ENCODE assay signal across 9 cellular contexts in the genomic region with DNA sequence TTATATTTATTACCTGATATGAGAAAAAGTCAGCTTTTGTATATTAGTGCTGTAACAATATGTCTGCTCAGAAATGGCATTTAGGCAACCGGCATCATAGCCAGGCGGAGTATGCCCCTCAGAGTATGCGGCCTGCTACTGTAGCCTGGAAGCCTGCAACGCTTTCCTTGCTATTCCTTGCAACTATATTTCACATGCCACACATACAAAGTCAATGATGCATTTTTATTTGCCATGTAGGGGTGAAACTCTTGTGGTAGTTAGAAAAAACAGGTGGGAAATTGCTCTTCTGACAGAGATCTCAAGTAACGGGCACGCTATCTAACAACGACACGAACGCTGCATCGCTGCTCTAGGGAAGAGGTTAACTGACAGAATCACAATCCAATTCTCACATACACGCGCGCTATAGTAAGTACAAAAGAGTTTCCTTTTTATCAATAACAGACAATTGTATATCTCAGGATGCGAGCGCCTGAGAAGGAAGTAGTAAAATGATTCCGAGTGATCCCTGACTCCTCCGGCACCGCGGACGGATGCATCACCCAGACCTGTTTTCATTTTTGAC. TPM values are rescaled to one million over a fixed set of nuclear protein-coding genes. Genes with fewer than 3 reads are reported as not detected.
DNase-seq lines count a peak whose midpoint lies in the region; ATAC-seq and TF ChIP-seq lines count a peak whose summit lies in the region.
"Had no signal": no experiment of that assay in that cellular context is flagged by ENCODE, and none has a peak within 500 bp of the region (broad histone marks: within the 10 kb centered on the region; RNA-seq: fewer than 3 reads in every experiment).

No MANE protein-coding gene starts in this region.

- peak; percentile 86 for TF ChIP-seq RAD21 in neural cell (conservative IDR thresholded peaks at IDR 0.05)

- H3K4me3 ChIP-seq in CD4-positive, CD25-positive, alpha-beta regulatory T cell (ENCODE audit: low read depth, low read length), result peak overlapping the region; percentile 37
- H3K4me3 ChIP-seq in HAP-1 (peak overlapping the region; percentile 22), neural cell (ENCODE audit: low read length) (peak overlapping the region; percentile 43)
- peak overlapping the region; percentile 24 for H3K4me3 ChIP-seq in effector memory CD4-positive, alpha-beta T cell (ENCODE audit: insufficient read depth, low read depth, low read length, poor library complexity, severe bottlenecking)

- H3K36me3 ChIP-seq in CD4-positive, CD25-positive, alpha-beta regulatory T cell (ENCODE audit: control insufficient read depth, insufficient read depth, low read length), result no peaks in the 10 kb centered on the region
- H3K36me3 ChIP-seq in HAP-1 (replicated peaks) (peaks cover 8% of the 10 kb centered on the region), neural cell (ENCODE audit: insufficient read depth, low read length) (no peaks in the 10 kb centered on the region)
- no peaks in the 10 kb centered on the region for H3K36me3 ChIP-seq in effector memory CD4-positive, alpha-beta T cell (ENCODE audit: control insufficient read depth, insufficient read depth, low read length)

- H2AFZ ChIP-seq in neural cell (ENCODE audit: low read depth, low read length), result no peak overlapping the region

- H3K9me2 ChIP-seq in neural cell (ENCODE audit: insufficient read depth, low read length), result no peaks in the 10 kb centered on the region

- H3K4me3 Mint-ChIP-seq in CD4-positive, CD25-positive, alpha-beta regulatory T cell, result peak overlapping the region; percentile 27 to 87 (median 78)

- H3K36me3 Mint-ChIP-seq in CD4-positive, CD25-positive, alpha-beta regulatory T cell, result no peaks in the 10 kb centered on the region

- peaks cover 29% of the 10 kb centered on the region for H3K4me1 ChIP-seq in CD4-positive, CD25-positive, alpha-beta regulatory T cell (ENCODE audit: control insufficient read depth, insufficient read depth, low read length, poor library complexity, severe bottlenecking)
- H3K4me1 ChIP-seq in HAP-1, result peaks cover 70% of the 10 kb centered on the region
- H3K4me1 ChIP-seq in effector memory CD4-positive, alpha-beta T cell (ENCODE audit: control insufficient read depth, insufficient read depth, low read length, poor library complexity, severe bottlenecking), result peaks cover 11% of the 10 kb centered on the region

- H3K4me1 Mint-ChIP-seq in CD4-positive, CD25-positive, alpha-beta regulatory T cell, result peaks cover 5 to 37% (median 25%) of the 10 kb centered on the region in 4 donors

- H3K9me3 ChIP-seq in CD4-positive, CD25-positive, alpha-beta regulatory T cell (ENCODE audit: control insufficient read depth in 2 of 2, low read length in 2 of 2), result peaks cover 0 to 14% of the 10 kb centered on the region in 2 experiments
- H3K9me3 ChIP-seq in HAP-1 (no peaks in the 10 kb centered on the region), neural cell (ENCODE audit: low read length) (no peaks in the 10 kb centered on the region)
- no peaks in the 10 kb centered on the region for H3K9me3 ChIP-seq in effector memory CD4-positive, alpha-beta T cell (ENCODE audit: control insufficient read depth, low read length)

- H3K4me2 ChIP-seq in neural cell (ENCODE audit: low read length), result no peak overlapping the region

- no peaks in the 10 kb centered on the region for H3F3A ChIP-seq in neural cell (ENCODE audit: insufficient read depth, low read length, poor library complexity, severe bottlenecking)

- in situ Hi-C loops in HAP-1 (cut with MboI; ENCODE audit: low sequenced_read_pairs), result loop anchor here (25.0 kb wide), 3 partner anchors 496 to 1821 kb away; partner anchors contain the start of genes MGMT and MKI67

- peaks cover 84% of the 10 kb centered on the region for H3K27me3 Mint-ChIP-seq in CD4-positive, CD25-positive, alpha-beta regulatory T cell

- TF ChIP-seq CTCF in neural cell (IDR thresholded peaks at IDR 0.05; ENCODE audit: poor library complexity, severe bottlenecking), result peak; percentile 77

- H4K20me1 ChIP-seq in neural cell (ENCODE audit: insufficient read depth), result no peaks in the 10 kb centered on the region

- ATAC-seq in CD4-positive, CD25-positive, alpha-beta regulatory T cell (ENCODE audit: low read depth in 2 of 2), result no peak
- no peak for ATAC-seq in HG02763 (IDR thresholded peaks at IDR 0.05; ENCODE audit: unreplicated experiment)
- ATAC-seq in GM19328 (IDR thresholded peaks at IDR 0.05; ENCODE audit: unreplicated experiment), result no peak
- no peak for ATAC-seq in HG03565 (IDR thresholded peaks at IDR 0.05; ENCODE audit: unreplicated experiment)

- DNase-seq in CD4-positive, CD25-positive, alpha-beta regulatory T cell, result no peak
- DNase-seq in HAP-1 (ENCODE audit: low spot score in 2 of 2) (peak; percentile 54 to 60), NCI-H524 treated with DMSO at 0.1 percent for 48 hours (lab: John Stamatoyannopoulos, UW) (no peak)
- DNase-seq in effector memory CD4-positive, alpha-beta T cell, result no peak
- DNase-seq: stimulated activated CD4-positive, alpha-beta T cell treated with anti-CD3 and anti-CD28 coated beads, Interleukin-12 subunit alpha, Interleukin-12 subunit beta, amount 100 ng/mL, for 4 hours had no signal

- TF ChIP-seq EP300 in neural cell (conservative IDR thresholded peaks at IDR 0.05; ENCODE audit: poor library complexity, severe bottlenecking), result no peak

- H3K9me3 Mint-ChIP-seq in CD4-positive, CD25-positive, alpha-beta regulatory T cell, result peaks cover 0 to 9% (median 2%) of the 10 kb centered on the region in 7 donors

- H3K27me3 ChIP-seq in CD4-positive, CD25-positive, alpha-beta regulatory T cell (ENCODE audit: control insufficient read depth, insufficient read depth, low read length), result peaks cover 55% of the 10 kb centered on the region
- H3K27me3 ChIP-seq in HAP-1 (ENCODE audit: low read depth), result no peaks in the 10 kb centered on the region
- H3K27me3 ChIP-seq in effector memory CD4-positive, alpha-beta T cell (replicated peaks; ENCODE audit: control insufficient read depth, insufficient read depth, low read length, poor library complexity, severe bottlenecking), result peaks cover 75% of the 10 kb centered on the region
- H3K27me3 ChIP-seq in neural cell (ENCODE audit: insufficient read depth, low read depth, low read length), result peaks cover 95% of the 10 kb centered on the region

- H3K79me2 ChIP-seq in neural cell (replicated peaks; ENCODE audit: insufficient read depth, low read length), result no peaks in the 10 kb centered on the region

- H3K27ac ChIP-seq in CD4-positive, CD25-positive, alpha-beta regulatory T cell (ENCODE audit: insufficient read depth, low read length, poor library complexity, severe bottlenecking), result no peak overlapping the region
- H3K27ac ChIP-seq in effector memory CD4-positive, alpha-beta T cell (ENCODE audit: insufficient read depth, low read length, poor library complexity, severe bottlenecking), result no peak overlapping the region
- H3K27ac ChIP-seq in neural cell (ENCODE audit: low read length), result no peak overlapping the region

- H3K9ac ChIP-seq in neural cell (ENCODE audit: low read length), result no peak overlapping the region

- H3K27ac Mint-ChIP-seq in CD4-positive, CD25-positive, alpha-beta regulatory T cell, result peak overlapping the region in 1 of 3 donors; percentile 3

TF ChIP-seq in neural cell, 6 proteins besides CTCF, POLR2A, EP300 and RAD21:
- TF ChIP-seq POLR2AphosphoS5 (IDR thresholded peaks at IDR 0.05), result peak; percentile 71
- TF ChIP-seq REST (IDR thresholded peaks at IDR 0.05; ENCODE audit: borderline replicate concordance), result no peak
- peak; percentile 84 for TF ChIP-seq SMC3 (conservative IDR thresholded peaks at IDR 0.05; ENCODE audit: poor library complexity)

RNA-seq across cellular contexts. Expression of gene EBF3, which starts 5.9 kb away (rescaled TPM):
- total RNA-seq in CD4-positive, CD25-positive, alpha-beta regulatory T cell, result not detected
- polyA plus RNA-seq in CD4-positive, CD25-positive, alpha-beta regulatory T cell, result not detected
- 0.38 and 0.98 TPM in 2 replicates for polyA plus RNA-seq in neural cell
- 0.49 and 1.2 TPM in 2 replicates for polyA minus RNA-seq in neural cell

Comparison
In these comparisons a context has a peak if more than half of its experiments do, and no peak if none do; other contexts are left out.
1. DNase-seq: peak in HAP-1 (2 of 2); none in CD4-positive, CD25-positive, alpha-beta regulatory T cell (0 of 3), effector memory CD4-positive, alpha-beta T cell (0 of 3) and NCI-H524 treated with DMSO at 0.1 percent for 48 hours (single experiment).
2. Peak in every context shown above with its lines, with median percentiles within 50 percentile points of each other: H3K4me3 ChIP-seq.